ENCODE assay signal across 14 cellular contexts in the genomic region with DNA sequence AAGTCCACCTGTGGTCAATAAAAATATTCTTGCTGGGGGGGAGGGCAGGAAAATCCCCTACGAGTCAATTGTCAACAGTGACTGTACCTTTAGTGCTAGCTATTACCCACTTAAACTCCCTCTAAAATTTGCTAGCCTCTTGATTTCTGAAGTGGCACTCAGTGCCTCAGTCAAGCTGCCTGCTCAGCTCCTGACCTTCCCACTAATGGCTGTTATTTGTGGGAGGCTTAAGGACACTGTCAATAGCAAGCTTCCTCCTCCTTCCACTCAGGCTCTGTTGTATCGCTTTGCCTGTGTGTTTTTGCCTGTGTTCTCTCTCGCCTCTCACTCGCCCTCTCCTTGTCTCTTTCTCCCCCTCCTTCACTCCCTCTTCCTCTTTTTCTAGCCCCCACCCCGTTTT.
DNase-seq lines count a peak whose midpoint lies in the region; ATAC-seq and TF ChIP-seq lines count a peak whose summit lies in the region.
"Had no signal": no experiment of that assay in that cellular context is flagged by ENCODE, and none has a peak within 500 bp of the region (broad histone marks: within the 10 kb centered on the region; RNA-seq: fewer than 3 reads in every experiment).

No MANE protein-coding gene starts in this region.

- no peak overlapping the region for H3K4me2 ChIP-seq in mesendoderm (ENCODE audit: low read length)

- H3K56ac ChIP-seq in mesendoderm (ENCODE audit: low read length) = peak overlapping the region; percentile 50

- no peak overlapping the region for H3K4me3 ChIP-seq in mesendoderm (ENCODE audit: low read length)
- no peak overlapping the region for H3K4me3 ChIP-seq in H7 (ENCODE audit: insufficient read depth, low read depth, low read length)

- H3K4ac ChIP-seq in mesendoderm (ENCODE audit: low read depth, low read length) = no peak overlapping the region

- H3K23ac ChIP-seq in mesendoderm (ENCODE audit: low read length) = no peak overlapping the region

- H3K79me2 ChIP-seq in mesendoderm (ENCODE audit: control insufficient read depth, insufficient read depth, low read length) = no peaks in the 10 kb centered on the region

- no peak overlapping the region for H3K27ac ChIP-seq in mesendoderm (ENCODE audit: low read depth, low read length)
- no peak overlapping the region for H3K27ac ChIP-seq in foreskin keratinocyte

- H3K4me1 ChIP-seq in mesendoderm (ENCODE audit: control insufficient read depth, low read depth, low read length) (peaks cover 8% of the 10 kb centered on the region), foreskin keratinocyte (peaks cover 4% of the 10 kb centered on the region)

- no CpG with 5 or more reads among the region's 5 CpGs for WGBS in mesendoderm (ENCODE audit: extremely low coverage, insufficient coverage, low lambda C conversion rate)

- ATAC-seq in HG03439 (IDR thresholded peaks at IDR 0.05; ENCODE audit: unreplicated experiment) (no peak), foreskin keratinocyte (no peak)
- ATAC-seq: PC-3 had no signal

- H3K79me1 ChIP-seq in mesendoderm (ENCODE audit: low read length) = no peaks in the 10 kb centered on the region

- H2AK5ac ChIP-seq in mesendoderm (ENCODE audit: low read length) = no peak overlapping the region

- H3K36me3 ChIP-seq in mesendoderm (ENCODE audit: control insufficient read depth, insufficient read depth, low read length) (no peaks in the 10 kb centered on the region), H7 (replicated peaks; ENCODE audit: control insufficient read depth, insufficient read depth, low read length) (no peaks in the 10 kb centered on the region)

- H4K5ac ChIP-seq in mesendoderm (ENCODE audit: low read length) = no peak overlapping the region

- H2BK5ac ChIP-seq in mesendoderm (ENCODE audit: low read length) = no peak overlapping the region

- no peak overlapping the region for H2BK120ac ChIP-seq in mesendoderm (ENCODE audit: low read depth, low read length)

- no peak overlapping the region for H2BK15ac ChIP-seq in mesendoderm (replicated peaks; ENCODE audit: low read depth)

- H3K9ac ChIP-seq in mesendoderm (ENCODE audit: low read length) = peak overlapping the region; percentile 10

- TF ChIP-seq CTCF in foreskin keratinocyte (conservative IDR thresholded peaks at IDR 0.05) = no peak

- DNase-seq in DMS79 treated with DMSO at 0.1 percent for 48 hours (lab: John Stamatoyannopoulos, UW) (peak; percentile 91), NCI-H2029 (lab: John Stamatoyannopoulos, UW) (peak; percentile 36), SHP77 treated with DMSO at 0.1 percent for 48 hours (lab: John Stamatoyannopoulos, UW) (peak; percentile 52), mesendoderm (no peak), H7 (no peak), foreskin keratinocyte (no peak)
- DNase-seq in stimulated activated CD4-positive, alpha-beta T cell treated with anti-CD3 and anti-CD28 coated beads, Interleukin-1b, Interleukin-23, amount 100 ng/mL, for 48 hours = no peak
- DNase-seq: activated CD8-positive, alpha-beta memory T cell treated with anti-CD3 and anti-CD28 coated beads for 24 hours; activated gamma-delta T cell; hippocampal formation; MM.1S; PC-3; T1000 had no signal

- no peak overlapping the region for H4K8ac ChIP-seq in mesendoderm (ENCODE audit: low read depth, low read length)

- H3K18ac ChIP-seq in mesendoderm (ENCODE audit: low read length) = no peak overlapping the region

- H3K27me3 ChIP-seq in mesendoderm (ENCODE audit: insufficient read depth, low read length, poor library complexity) (no peaks in the 10 kb centered on the region), H7 (ENCODE audit: control insufficient read depth, insufficient read depth, low read length) (no peaks in the 10 kb centered on the region), foreskin keratinocyte (no peaks in the 10 kb centered on the region)

Comparison
In these comparisons a context has a peak if more than half of its experiments do, and no peak if none do; other contexts are left out.
1. DNase-seq: peak in DMS79 treated with DMSO at 0.1 percent for 48 hours (single experiment), NCI-H2029 (single experiment) and SHP77 treated with DMSO at 0.1 percent for 48 hours (single experiment); none in mesendoderm (single experiment), stimulated activated CD4-positive, alpha-beta T cell treated with anti-CD3 and anti-CD28 coated beads, Interleukin-1b, Interleukin-23, amount 100 ng/mL, for 48 hours (single experiment), H7 (single experiment) and foreskin keratinocyte (0 of 2).